1 cellular context compared by ENCODE assay signal in the genomic region with DNA sequence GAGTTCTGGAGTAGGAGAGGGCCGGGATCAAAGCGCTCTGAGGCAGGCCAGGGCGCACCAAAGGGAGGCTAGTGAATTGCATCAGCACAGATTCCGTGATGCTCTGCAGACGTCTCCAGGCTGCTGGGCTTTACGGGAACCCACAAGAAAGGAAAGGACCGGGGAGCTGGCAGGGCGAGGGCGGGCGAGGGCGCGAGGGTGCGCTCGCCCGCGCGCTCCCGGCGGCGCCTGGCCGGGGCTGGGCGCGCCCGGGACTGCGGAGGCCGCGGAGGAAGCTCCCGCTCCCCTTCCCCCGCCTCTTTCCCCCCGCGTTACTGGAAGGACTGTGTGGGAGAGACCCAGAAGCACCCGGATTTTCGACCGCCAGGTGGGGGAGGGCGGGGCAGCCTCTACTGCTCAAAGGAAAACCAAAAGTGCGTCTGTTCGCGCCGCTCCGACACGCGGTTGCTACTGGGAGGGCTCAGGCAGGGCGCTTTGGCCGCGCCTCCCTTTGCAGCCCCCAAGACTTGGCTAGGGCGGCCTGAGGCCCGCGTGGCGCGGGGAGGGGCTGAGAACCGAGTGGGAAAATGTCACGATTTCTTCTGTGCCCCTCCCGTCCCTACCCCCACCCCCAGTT.
A peak's percentile ranks its signal among the peaks of the same experiment; 100 is the strongest.
TF ChIP-seq lines count a peak whose summit lies in the region.

No MANE protein-coding gene starts in this region.

TF ChIP-seq in K562, 482 proteins besides CTCF, POLR2A, EP300 and RAD21 (continued from another document and continues in another):
- TF ChIP-seq, protein P1, sequence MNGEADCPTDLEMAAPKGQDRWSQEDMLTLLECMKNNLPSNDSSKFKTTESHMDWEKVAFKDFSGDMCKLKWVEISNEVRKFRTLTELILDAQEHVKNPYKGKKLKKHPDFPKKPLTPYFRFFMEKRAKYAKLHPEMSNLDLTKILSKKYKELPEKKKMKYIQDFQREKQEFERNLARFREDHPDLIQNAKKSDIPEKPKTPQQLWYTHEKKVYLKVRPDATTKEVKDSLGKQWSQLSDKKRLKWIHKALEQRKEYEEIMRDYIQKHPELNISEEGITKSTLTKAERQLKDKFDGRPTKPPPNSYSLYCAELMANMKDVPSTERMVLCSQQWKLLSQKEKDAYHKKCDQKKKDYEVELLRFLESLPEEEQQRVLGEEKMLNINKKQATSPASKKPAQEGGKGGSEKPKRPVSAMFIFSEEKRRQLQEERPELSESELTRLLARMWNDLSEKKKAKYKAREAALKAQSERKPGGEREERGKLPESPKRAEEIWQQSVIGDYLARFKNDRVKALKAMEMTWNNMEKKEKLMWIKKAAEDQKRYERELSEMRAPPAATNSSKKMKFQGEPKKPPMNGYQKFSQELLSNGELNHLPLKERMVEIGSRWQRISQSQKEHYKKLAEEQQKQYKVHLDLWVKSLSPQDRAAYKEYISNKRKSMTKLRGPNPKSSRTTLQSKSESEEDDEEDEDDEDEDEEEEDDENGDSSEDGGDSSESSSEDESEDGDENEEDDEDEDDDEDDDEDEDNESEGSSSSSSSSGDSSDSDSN (IDR thresholded peaks at IDR 0.05; ENCODE audit: borderline replicate concordance in 1 of 2, low read depth in 2 of 2, low read length in 2 of 2) = no peak
- TF ChIP-seq, protein P2, sequence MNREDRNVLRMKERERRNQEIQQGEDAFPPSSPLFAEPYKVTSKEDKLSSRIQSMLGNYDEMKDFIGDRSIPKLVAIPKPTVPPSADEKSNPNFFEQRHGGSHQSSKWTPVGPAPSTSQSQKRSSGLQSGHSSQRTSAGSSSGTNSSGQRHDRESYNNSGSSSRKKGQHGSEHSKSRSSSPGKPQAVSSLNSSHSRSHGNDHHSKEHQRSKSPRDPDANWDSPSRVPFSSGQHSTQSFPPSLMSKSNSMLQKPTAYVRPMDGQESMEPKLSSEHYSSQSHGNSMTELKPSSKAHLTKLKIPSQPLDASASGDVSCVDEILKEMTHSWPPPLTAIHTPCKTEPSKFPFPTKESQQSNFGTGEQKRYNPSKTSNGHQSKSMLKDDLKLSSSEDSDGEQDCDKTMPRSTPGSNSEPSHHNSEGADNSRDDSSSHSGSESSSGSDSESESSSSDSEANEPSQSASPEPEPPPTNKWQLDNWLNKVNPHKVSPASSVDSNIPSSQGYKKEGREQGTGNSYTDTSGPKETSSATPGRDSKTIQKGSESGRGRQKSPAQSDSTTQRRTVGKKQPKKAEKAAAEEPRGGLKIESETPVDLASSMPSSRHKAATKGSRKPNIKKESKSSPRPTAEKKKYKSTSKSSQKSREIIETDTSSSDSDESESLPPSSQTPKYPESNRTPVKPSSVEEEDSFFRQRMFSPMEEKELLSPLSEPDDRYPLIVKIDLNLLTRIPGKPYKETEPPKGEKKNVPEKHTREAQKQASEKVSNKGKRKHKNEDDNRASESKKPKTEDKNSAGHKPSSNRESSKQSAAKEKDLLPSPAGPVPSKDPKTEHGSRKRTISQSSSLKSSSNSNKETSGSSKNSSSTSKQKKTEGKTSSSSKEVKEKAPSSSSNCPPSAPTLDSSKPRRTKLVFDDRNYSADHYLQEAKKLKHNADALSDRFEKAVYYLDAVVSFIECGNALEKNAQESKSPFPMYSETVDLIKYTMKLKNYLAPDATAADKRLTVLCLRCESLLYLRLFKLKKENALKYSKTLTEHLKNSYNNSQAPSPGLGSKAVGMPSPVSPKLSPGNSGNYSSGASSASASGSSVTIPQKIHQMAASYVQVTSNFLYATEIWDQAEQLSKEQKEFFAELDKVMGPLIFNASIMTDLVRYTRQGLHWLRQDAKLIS (CRISPR knock-in tag; IDR thresholded peaks at IDR 0.05) = no peak; the same call in 1 of the 2 replicates
- TF ChIP-seq, protein P3, sequence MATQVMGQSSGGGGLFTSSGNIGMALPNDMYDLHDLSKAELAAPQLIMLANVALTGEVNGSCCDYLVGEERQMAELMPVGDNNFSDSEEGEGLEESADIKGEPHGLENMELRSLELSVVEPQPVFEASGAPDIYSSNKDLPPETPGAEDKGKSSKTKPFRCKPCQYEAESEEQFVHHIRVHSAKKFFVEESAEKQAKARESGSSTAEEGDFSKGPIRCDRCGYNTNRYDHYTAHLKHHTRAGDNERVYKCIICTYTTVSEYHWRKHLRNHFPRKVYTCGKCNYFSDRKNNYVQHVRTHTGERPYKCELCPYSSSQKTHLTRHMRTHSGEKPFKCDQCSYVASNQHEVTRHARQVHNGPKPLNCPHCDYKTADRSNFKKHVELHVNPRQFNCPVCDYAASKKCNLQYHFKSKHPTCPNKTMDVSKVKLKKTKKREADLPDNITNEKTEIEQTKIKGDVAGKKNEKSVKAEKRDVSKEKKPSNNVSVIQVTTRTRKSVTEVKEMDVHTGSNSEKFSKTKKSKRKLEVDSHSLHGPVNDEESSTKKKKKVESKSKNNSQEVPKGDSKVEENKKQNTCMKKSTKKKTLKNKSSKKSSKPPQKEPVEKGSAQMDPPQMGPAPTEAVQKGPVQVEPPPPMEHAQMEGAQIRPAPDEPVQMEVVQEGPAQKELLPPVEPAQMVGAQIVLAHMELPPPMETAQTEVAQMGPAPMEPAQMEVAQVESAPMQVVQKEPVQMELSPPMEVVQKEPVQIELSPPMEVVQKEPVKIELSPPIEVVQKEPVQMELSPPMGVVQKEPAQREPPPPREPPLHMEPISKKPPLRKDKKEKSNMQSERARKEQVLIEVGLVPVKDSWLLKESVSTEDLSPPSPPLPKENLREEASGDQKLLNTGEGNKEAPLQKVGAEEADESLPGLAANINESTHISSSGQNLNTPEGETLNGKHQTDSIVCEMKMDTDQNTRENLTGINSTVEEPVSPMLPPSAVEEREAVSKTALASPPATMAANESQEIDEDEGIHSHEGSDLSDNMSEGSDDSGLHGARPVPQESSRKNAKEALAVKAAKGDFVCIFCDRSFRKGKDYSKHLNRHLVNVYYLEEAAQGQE (CRISPR knock-in tag; IDR thresholded peaks at IDR 0.05; ENCODE audit: low read depth) = peak; percentile 81
- TF ChIP-seq ZNF431 (CRISPR knock-in tag; IDR thresholded peaks at IDR 0.05) (0 out of 2 replicates have a peak, but pooled peaks have one; percentile 70), JUND (IDR thresholded peaks at IDR 0.05; ENCODE audit: borderline replicate concordance, low read depth, low read length) (peak; percentile 11; the same call in 1 of the 2 replicates), JUND (tag; IDR thresholded peaks at IDR 0.05; ENCODE audit: borderline replicate concordance, low read depth, low read length) (no peak), LCOR (CRISPR knock-in tag; IDR thresholded peaks at IDR 0.05) (no peak), PPARD (CRISPR knock-in tag; IDR thresholded peaks at IDR 0.05) (no peak), GABPB1 (CRISPR knock-in tag; IDR thresholded peaks at IDR 0.05) (no peak), CTBP1 (IDR thresholded peaks at IDR 0.05; ENCODE audit: borderline replicate concordance) (0 out of 2 replicates have a peak, but pooled peaks have one; percentile 54), CXXC5 (CRISPR knock-in tag; IDR thresholded peaks at IDR 0.05) (peak; percentile 70), U2AF2 (optimal IDR thresholded peaks at IDR 0.05; ENCODE audit: low read depth, low read length) (no peak), NFXL1 (CRISPR knock-in tag; IDR thresholded peaks at IDR 0.05) (no peak), LARP7 (IDR thresholded peaks at IDR 0.05) (no peak), PHF21A (IDR thresholded peaks at IDR 0.05; ENCODE audit: borderline replicate concordance, low read depth) (no peak), ZBTB1 (CRISPR knock-in tag; IDR thresholded peaks at IDR 0.05; ENCODE audit: borderline replicate concordance, low read depth) (peak; percentile 66; the same call in 1 of the 2 replicates), ZNF41 (CRISPR knock-in tag; conservative IDR thresholded peaks at IDR 0.05) (no peak), TAF1 (IDR thresholded peaks at IDR 0.05; ENCODE audit: control insufficient read depth, extremely low read depth, insufficient read depth, low read length, severe bottlenecking) (no peak), RBM17 (IDR thresholded peaks at IDR 0.05; ENCODE audit: borderline replicate concordance, low read depth, low read length) (no peak), KDM5B (IDR thresholded peaks at IDR 0.05; ENCODE audit: insufficient replicate concordance, low read depth, low read length) (peak; percentile 65), ZNF124 (CRISPR knock-in tag; IDR thresholded peaks at IDR 0.05) (0 out of 2 replicates have a peak, but pooled peaks have one; percentile 32), SNIP1 (IDR thresholded peaks at IDR 0.05; ENCODE audit: low read depth) (no peak), NR1H2 (CRISPR knock-in tag; IDR thresholded peaks at IDR 0.05) (0 out of 2 replicates have a peak, but pooled peaks have one; percentile 22), MTF1 (CRISPR knock-in tag; IDR thresholded peaks at IDR 0.05; ENCODE audit: borderline replicate concordance) (no peak), TCF3 (CRISPR knock-in tag; IDR thresholded peaks at IDR 0.05) (no peak), NCOA2 (IDR thresholded peaks at IDR 0.05; ENCODE audit: partially characterized antibody in 2 of 2) (no peak), ERF (CRISPR knock-in tag; IDR thresholded peaks at IDR 0.05) (no peak), MAFG (tag; conservative IDR thresholded peaks at IDR 0.05) (no peak), ZNF76 (CRISPR knock-in tag; IDR thresholded peaks at IDR 0.05; ENCODE audit: borderline replicate concordance) (no peak)
- TF ChIP-seq, protein P4, sequence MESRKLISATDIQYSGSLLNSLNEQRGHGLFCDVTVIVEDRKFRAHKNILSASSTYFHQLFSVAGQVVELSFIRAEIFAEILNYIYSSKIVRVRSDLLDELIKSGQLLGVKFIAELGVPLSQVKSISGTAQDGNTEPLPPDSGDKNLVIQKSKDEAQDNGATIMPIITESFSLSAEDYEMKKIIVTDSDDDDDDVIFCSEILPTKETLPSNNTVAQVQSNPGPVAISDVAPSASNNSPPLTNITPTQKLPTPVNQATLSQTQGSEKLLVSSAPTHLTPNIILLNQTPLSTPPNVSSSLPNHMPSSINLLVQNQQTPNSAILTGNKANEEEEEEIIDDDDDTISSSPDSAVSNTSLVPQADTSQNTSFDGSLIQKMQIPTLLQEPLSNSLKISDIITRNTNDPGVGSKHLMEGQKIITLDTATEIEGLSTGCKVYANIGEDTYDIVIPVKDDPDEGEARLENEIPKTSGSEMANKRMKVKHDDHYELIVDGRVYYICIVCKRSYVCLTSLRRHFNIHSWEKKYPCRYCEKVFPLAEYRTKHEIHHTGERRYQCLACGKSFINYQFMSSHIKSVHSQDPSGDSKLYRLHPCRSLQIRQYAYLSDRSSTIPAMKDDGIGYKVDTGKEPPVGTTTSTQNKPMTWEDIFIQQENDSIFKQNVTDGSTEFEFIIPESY (CRISPR knock-in tag; IDR thresholded peaks at IDR 0.05) = no peak
- TF ChIP-seq, protein P5, sequence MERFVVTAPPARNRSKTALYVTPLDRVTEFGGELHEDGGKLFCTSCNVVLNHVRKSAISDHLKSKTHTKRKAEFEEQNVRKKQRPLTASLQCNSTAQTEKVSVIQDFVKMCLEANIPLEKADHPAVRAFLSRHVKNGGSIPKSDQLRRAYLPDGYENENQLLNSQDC (CRISPR knock-in tag; IDR thresholded peaks at IDR 0.05) = no peak
- TF ChIP-seq, protein P6, sequence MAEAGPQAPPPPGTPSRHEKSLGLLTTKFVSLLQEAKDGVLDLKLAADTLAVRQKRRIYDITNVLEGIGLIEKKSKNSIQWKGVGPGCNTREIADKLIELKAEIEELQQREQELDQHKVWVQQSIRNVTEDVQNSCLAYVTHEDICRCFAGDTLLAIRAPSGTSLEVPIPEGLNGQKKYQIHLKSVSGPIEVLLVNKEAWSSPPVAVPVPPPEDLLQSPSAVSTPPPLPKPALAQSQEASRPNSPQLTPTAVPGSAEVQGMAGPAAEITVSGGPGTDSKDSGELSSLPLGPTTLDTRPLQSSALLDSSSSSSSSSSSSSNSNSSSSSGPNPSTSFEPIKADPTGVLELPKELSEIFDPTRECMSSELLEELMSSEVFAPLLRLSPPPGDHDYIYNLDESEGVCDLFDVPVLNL (CRISPR knock-in tag; IDR thresholded peaks at IDR 0.05; ENCODE audit: low read depth) = no peak
- TF ChIP-seq, protein P7, sequence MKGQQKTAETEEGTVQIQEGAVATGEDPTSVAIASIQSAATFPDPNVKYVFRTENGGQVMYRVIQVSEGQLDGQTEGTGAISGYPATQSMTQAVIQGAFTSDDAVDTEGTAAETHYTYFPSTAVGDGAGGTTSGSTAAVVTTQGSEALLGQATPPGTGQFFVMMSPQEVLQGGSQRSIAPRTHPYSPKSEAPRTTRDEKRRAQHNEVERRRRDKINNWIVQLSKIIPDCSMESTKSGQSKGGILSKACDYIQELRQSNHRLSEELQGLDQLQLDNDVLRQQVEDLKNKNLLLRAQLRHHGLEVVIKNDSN (CRISPR knock-in tag; IDR thresholded peaks at IDR 0.05) = no peak
- TF ChIP-seq, protein P8, sequence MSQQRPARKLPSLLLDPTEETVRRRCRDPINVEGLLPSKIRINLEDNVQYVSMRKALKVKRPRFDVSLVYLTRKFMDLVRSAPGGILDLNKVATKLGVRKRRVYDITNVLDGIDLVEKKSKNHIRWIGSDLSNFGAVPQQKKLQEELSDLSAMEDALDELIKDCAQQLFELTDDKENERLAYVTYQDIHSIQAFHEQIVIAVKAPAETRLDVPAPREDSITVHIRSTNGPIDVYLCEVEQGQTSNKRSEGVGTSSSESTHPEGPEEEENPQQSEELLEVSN (IDR thresholded peaks at IDR 0.05; ENCODE audit: borderline replicate concordance in 1 of 2, extremely low read depth in 1 of 2, insufficient read depth in 1 of 2, insufficient read length in 1 of 2, low read depth in 1 of 2, low read length in 1 of 2, poor library complexity in 1 of 2, severe bottlenecking in 1 of 2) = peak; percentile 50 to 85
- TF ChIP-seq, protein P9, sequence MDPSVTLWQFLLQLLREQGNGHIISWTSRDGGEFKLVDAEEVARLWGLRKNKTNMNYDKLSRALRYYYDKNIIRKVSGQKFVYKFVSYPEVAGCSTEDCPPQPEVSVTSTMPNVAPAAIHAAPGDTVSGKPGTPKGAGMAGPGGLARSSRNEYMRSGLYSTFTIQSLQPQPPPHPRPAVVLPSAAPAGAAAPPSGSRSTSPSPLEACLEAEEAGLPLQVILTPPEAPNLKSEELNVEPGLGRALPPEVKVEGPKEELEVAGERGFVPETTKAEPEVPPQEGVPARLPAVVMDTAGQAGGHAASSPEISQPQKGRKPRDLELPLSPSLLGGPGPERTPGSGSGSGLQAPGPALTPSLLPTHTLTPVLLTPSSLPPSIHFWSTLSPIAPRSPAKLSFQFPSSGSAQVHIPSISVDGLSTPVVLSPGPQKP (CRISPR knock-in tag; IDR thresholded peaks at IDR 0.05) = no peak
- TF ChIP-seq, protein P10, sequence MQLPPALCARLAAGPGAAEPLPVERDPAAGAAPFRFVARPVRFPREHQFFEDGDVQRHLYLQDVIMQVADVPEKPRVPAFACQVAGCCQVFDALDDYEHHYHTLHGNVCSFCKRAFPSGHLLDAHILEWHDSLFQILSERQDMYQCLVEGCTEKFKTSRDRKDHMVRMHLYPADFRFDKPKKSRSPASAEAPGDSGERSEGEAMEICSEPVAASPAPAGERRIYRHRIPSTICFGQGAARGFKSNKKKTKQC (CRISPR knock-in tag; IDR thresholded peaks at IDR 0.05) = peak; percentile 25; the same call in 1 of the 2 replicates
- TF ChIP-seq, protein P11, sequence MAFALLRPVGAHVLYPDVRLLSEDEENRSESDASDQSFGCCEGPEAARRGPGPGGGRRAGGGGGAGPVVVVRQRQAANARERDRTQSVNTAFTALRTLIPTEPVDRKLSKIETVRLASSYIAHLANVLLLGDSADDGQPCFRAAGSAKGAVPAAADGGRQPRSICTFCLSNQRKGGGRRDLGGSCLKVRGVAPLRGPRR (CRISPR knock-in tag; IDR thresholded peaks at IDR 0.05) = no peak
